In the genomic region with DNA sequence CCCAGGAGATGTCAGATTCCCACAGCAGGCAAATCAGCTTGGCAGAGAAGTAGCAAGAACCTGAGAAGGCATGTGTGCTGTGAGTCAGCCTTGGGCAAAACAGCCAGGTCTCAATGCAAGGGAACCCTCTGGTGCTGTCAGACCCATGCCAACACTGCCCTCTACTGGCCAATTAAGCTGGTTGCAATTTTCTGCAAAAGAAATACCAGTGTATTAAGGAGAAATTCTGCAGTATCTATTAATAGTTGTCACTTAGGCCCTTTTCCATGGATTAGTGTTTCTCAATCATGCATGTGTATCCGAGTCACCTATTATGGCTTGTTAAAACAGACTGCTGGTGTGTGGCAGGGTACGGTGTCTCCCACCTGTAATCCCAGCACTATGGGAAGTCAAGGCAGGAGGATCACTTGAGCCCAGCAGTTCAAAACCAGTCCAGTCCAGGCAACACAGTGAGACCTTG, we compare ENCODE assay signal across 8 cellular contexts. TPM values are rescaled to one million over a fixed set of nuclear protein-coding genes. Genes with fewer than 3 reads are reported as not detected.
DNase-seq lines count a peak whose midpoint lies in the region; ATAC-seq and TF ChIP-seq lines count a peak whose summit lies in the region.

No MANE protein-coding gene starts in this region.

- TF ChIP-seq POLR2A in breast epithelium (IDR thresholded peaks at IDR 0.05) = no peak

- H3K9me3 ChIP-seq in WERI-Rb-1 (ENCODE audit: severe bottlenecking) (no peaks in the 10 kb centered on the region), breast epithelium (no peaks in the 10 kb centered on the region)

- H3K4me1 ChIP-seq in breast epithelium = no peaks in the 10 kb centered on the region

- H3K4me3 ChIP-seq in WERI-Rb-1 (ENCODE audit: low read depth, low read length) = no peak overlapping the region
- no peak overlapping the region for H3K4me3 ChIP-seq in breast epithelium

- intact Hi-C loops in breast epithelium (cut with DNase I; ENCODE audit: low total_unique reads) = no loop called here

- H3K36me3 ChIP-seq in WERI-Rb-1 (peaks cover 15% of the 10 kb centered on the region), breast epithelium (no peaks in the 10 kb centered on the region)

- ATAC-seq in HG03469 (IDR thresholded peaks at IDR 0.05; ENCODE audit: unreplicated experiment) = no peak

- DNase-seq in GOT3 (lab: John Stamatoyannopoulos, UW) = peak; percentile 18
- peak; percentile 47 for DNase-seq in NCI-H2196 treated with DMSO at 0.1 percent for 48 hours (lab: John Stamatoyannopoulos, UW; ENCODE audit: unreplicated experiment)
- peak; percentile 74 for DNase-seq in WERI-Rb-1
- DNase-seq in breast epithelium (ENCODE audit: low spot score in 2 of 2) = peak; percentile 69 to 74
- peak; percentile 89 for DNase-seq in inferior parietal cortex (ENCODE audit: extremely low spot score)
- DNase-seq in stimulated activated CD4-positive, alpha-beta T cell treated with anti-CD3 and anti-CD28 coated beads, Interleukin-15, amount 100 ng/mL, for 1 hour (ENCODE audit: low read depth in 1 of 2, low spot score in 1 of 2) = peak; percentile 27 to 38

- TF ChIP-seq CTCF in C4-2B (conservative IDR thresholded peaks at IDR 0.05) = peak; percentile 93
- peak; percentile 81 for TF ChIP-seq CTCF in WERI-Rb-1 (IDR thresholded peaks at IDR 0.05; ENCODE audit: low read depth, low read length)
- peak; percentile 82 to 95 (median 90) for TF ChIP-seq CTCF in breast epithelium (IDR thresholded peaks at IDR 0.05)

- no peaks in the 10 kb centered on the region for H3K27me3 ChIP-seq in WERI-Rb-1 (ENCODE audit: insufficient read depth, low read depth, severe bottlenecking)
- H3K27me3 ChIP-seq in breast epithelium = no peaks in the 10 kb centered on the region

- H3K27ac ChIP-seq in C4-2B = no peak overlapping the region
- no peak overlapping the region for H3K27ac ChIP-seq in WERI-Rb-1
- no peak overlapping the region for H3K27ac ChIP-seq in breast epithelium

RNA-seq across cellular contexts. Expression of a gene that starts 26.2 kb away (rescaled TPM):
- total RNA-seq in breast epithelium = 100 to 1,000 TPM in 1 of 3 donors, 10 to 100 TPM in 2; 72.0 to 167 (median 99.0) TPM

Comparison
In these comparisons a context has a peak if more than half of its experiments do, and no peak if none do; other contexts are left out.
1. DNase-seq: peak in every context shown above with its lines; median percentile 89 in inferior parietal cortex; 74 in WERI-Rb-1; 72 in breast epithelium; 47 in NCI-H2196 treated with DMSO at 0.1 percent for 48 hours; 32 in stimulated activated CD4-positive, alpha-beta T cell treated with anti-CD3 and anti-CD28 coated beads, Interleukin-15, amount 100 ng/mL, for 1 hour; 18 in GOT3.